ENCODE assay signal across 2 cellular contexts in genomic region chr2:240558229-240558885, GRCh38.
A peak's percentile ranks its signal among the peaks of the same experiment; 100 is the strongest.
TF ChIP-seq lines count a peak whose summit lies in the region.

No MANE protein-coding gene starts in this region.

TF ChIP-seq in A549, 52 proteins besides CTCF, POLR2A, EP300 and RAD21:
- TF ChIP-seq CHD2 (IDR thresholded peaks at IDR 0.05; ENCODE audit: low read length, partially characterized antibody) (no peak), HOXB13 (CRISPR knock-in tag; IDR thresholded peaks at IDR 0.05; ENCODE audit: low read depth) (no peak), KDM1A (IDR thresholded peaks at IDR 0.05; ENCODE audit: low read depth) (no peak), PBX3 (IDR thresholded peaks at IDR 0.05) (no peak), HDAC2 (IDR thresholded peaks at IDR 0.05) (no peak), USF2 (IDR thresholded peaks at IDR 0.05) (no peak), E2F6 (IDR thresholded peaks at IDR 0.05; ENCODE audit: borderline replicate concordance, low read depth) (no peak), JUN (IDR thresholded peaks at IDR 0.05) (no peak), MAX (IDR thresholded peaks at IDR 0.05) (no peak), FOSB (CRISPR knock-in tag; IDR thresholded peaks at IDR 0.05) (no peak), CEBPB (IDR thresholded peaks at IDR 0.05) (no peak), ZC3H11A (IDR thresholded peaks at IDR 0.05) (no peak), MAZ (IDR thresholded peaks at IDR 0.05; ENCODE audit: borderline replicate concordance, low read depth, low read length) (no peak), CBX8 (IDR thresholded peaks at IDR 0.05) (no peak), NFE2L2 (conservative IDR thresholded peaks at IDR 0.05; ENCODE audit: low read length) (no peak), HOXB5 (CRISPR knock-in tag; IDR thresholded peaks at IDR 0.05) (no peak), HEYL (CRISPR knock-in tag; IDR thresholded peaks at IDR 0.05) (no peak), SREBF2 (IDR thresholded peaks at IDR 0.05) (no peak), REST (IDR thresholded peaks at IDR 0.05) (no peak), TP53 (CRISPR knock-in tag; IDR thresholded peaks at IDR 0.05) (no peak)

TF ChIP-seq in GM12878, 131 proteins besides CTCF, POLR2A, EP300 and RAD21:
- TF ChIP-seq DPF2 (IDR thresholded peaks at IDR 0.05) (0 out of 2 replicates have a peak, but pooled peaks have one; percentile 1), EED (IDR thresholded peaks at IDR 0.05; ENCODE audit: low read depth) (no peak)
TF ChIP-seq in GM12878: peak in this region for 1.
